28 cellular contexts compared by ENCODE assay signal in genomic region chr10:47325303-47326291, GRCh38. TPM values are rescaled to one million over a fixed set of nuclear protein-coding genes. Genes with fewer than 3 reads are reported as not detected.
DNase-seq lines count a peak whose midpoint lies in the region; ATAC-seq, FAIRE-seq and TF ChIP-seq lines count a peak whose summit lies in the region.
"Had no signal": no experiment of that assay in that cellular context is flagged by ENCODE, and none has a peak within 500 bp of the region (broad histone marks: within the 10 kb centered on the region; RNA-seq: fewer than 3 reads in every experiment).

No MANE protein-coding gene starts in this region.

- POLR2A ChIA-PET in activated CD4-positive, alpha-beta memory T cell treated with anti-CD3 and anti-CD28 coated beads for 36 hours (lab: Charles Lee): no interaction called here
- POLR2A ChIA-PET in activated CD4-positive, alpha-beta memory T cell treated with anti-CD3 and anti-CD28 coated beads, Interleukin-2, amount 10 ng/mL, durations not matched to agents 7 days and 5 days (lab: Charles Lee): no interaction called here

- DNase-seq in activated CD4-positive, alpha-beta memory T cell treated with anti-CD3 and anti-CD28 coated beads for 36 hours: peak; percentile 1
- DNase-seq in activated CD4-positive, alpha-beta memory T cell treated with anti-CD3 and anti-CD28 coated beads, Interleukin-2, amount 10 ng/mL, durations not matched to agents 7 days and 5 days: no peak
- DNase-seq in RWPE2 (ENCODE audit: low spot score) (peak; percentile 36), kidney (peak; percentile 49), transverse colon (peak; percentile 1), immature natural killer cell (no peak), DMS153 treated with DMSO at 0.1 percent for 48 hours (lab: John Stamatoyannopoulos, UW; ENCODE audit: unreplicated experiment) (no peak)
- no peak for DNase-seq in activated CD4-positive, alpha-beta T cell treated with anti-CD3 and anti-CD28 coated beads for 4 hours
- DNase-seq: 8988T, DMS53, GF-D8, HFFc6, NCI-H1092 treated with DMSO at 0.1 percent for 48 hours, NCI-H1436 treated with DMSO at 0.1 percent for 48 hours, NCI-H1930, NCI-H226, NCI-H510A treated with DMSO at 0.1 percent for 48 hours, NCI-H748 treated with DMSO at 0.1 percent for 48 hours, RPMI8226, SHP77 treated with DMSO at 0.1 percent for 48 hours had no signal

- TF ChIP-seq POLR2A in transverse colon (IDR thresholded peaks at IDR 0.05): no peak

- FAIRE-seq in kidney (lab: Jason Lieb, UNC): no peak
- FAIRE-seq: H54 had no signal

- H3K9me3 ChIP-seq in RWPE2 (ENCODE audit: severe bottlenecking) (no peaks in the 10 kb centered on the region), kidney (ENCODE audit: control insufficient read depth in 1 of 2, low read length in 2 of 2) (no peaks in the 10 kb centered on the region), transverse colon (no peaks in the 10 kb centered on the region)

- no peaks in the 10 kb centered on the region for H3K36me3 Mint-ChIP-seq in activated CD4-positive, alpha-beta memory T cell treated with anti-CD3 and anti-CD28 coated beads for 36 hours
- no peaks in the 10 kb centered on the region for H3K36me3 Mint-ChIP-seq in activated CD4-positive, alpha-beta memory T cell treated with anti-CD3 and anti-CD28 coated beads, Interleukin-2, amount 10 ng/mL, durations not matched to agents 7 days and 5 days (ENCODE audit: low read depth)
- H3K36me3 Mint-ChIP-seq in immature natural killer cell: no peaks in the 10 kb centered on the region

- no peak for TF ChIP-seq CTCF in RWPE2 (IDR thresholded peaks at IDR 0.05; ENCODE audit: poor library complexity, severe bottlenecking)
- no peak for TF ChIP-seq CTCF in kidney (IDR thresholded peaks at IDR 0.05; ENCODE audit: borderline replicate concordance, extremely low read depth, insufficient read depth)
- no peak for TF ChIP-seq CTCF in transverse colon (IDR thresholded peaks at IDR 0.05)

- no peak overlapping the region for H3K27ac Mint-ChIP-seq in activated CD4-positive, alpha-beta memory T cell treated with anti-CD3 and anti-CD28 coated beads for 36 hours
- no peak overlapping the region for H3K27ac Mint-ChIP-seq in activated CD4-positive, alpha-beta memory T cell treated with anti-CD3 and anti-CD28 coated beads, Interleukin-2, amount 10 ng/mL, durations not matched to agents 7 days and 5 days
- peak overlapping the region in 1 of 6 donors; percentile 28 for H3K27ac Mint-ChIP-seq in immature natural killer cell
- H3K27ac Mint-ChIP-seq: HFFc6 had no signal

- H3K4me1 ChIP-seq in RWPE2 (ENCODE audit: insufficient read depth, poor library complexity, severe bottlenecking) (no peaks in the 10 kb centered on the region), kidney (ENCODE audit: control insufficient read depth in 1 of 2, insufficient read depth in 1 of 2, low read depth in 1 of 2, low read length in 2 of 2) (peaks cover 0 to 3% of the 10 kb centered on the region in 2 donors), transverse colon (peaks cover 0 to 7% (median 6%) of the 10 kb centered on the region in 4 donors)

- in situ Hi-C loops in transverse colon (cut with MboI; ENCODE audit: low pct_ligation_motif_present in 1 of 4, low pct_unique_long_range_greater_than_20kb in 1 of 4, low sequenced_read_pairs in 3 of 4): no loop called here

- H3K27ac ChIP-seq in RWPE2 (ENCODE audit: poor library complexity, severe bottlenecking) (no peak overlapping the region), kidney (ENCODE audit: low read depth in 2 of 2, low read length in 2 of 2) (no peak overlapping the region), transverse colon (no peak overlapping the region)
- H3K27ac ChIP-seq: C4-2B, HL-60, KMS-11, PC-9, SK-N-MC had no signal

- no peak overlapping the region for H3K4me3 ChIP-seq in RWPE2 (ENCODE audit: severe bottlenecking)
- H3K4me3 ChIP-seq in kidney (ENCODE audit: low read length in 2 of 2): no peak overlapping the region
- no peak overlapping the region for H3K4me3 ChIP-seq in transverse colon
- H3K4me3 ChIP-seq: PC-9, SK-N-MC had no signal

- no peaks in the 10 kb centered on the region for H3K36me3 ChIP-seq in RWPE2 (ENCODE audit: low read depth)
- H3K36me3 ChIP-seq in kidney (ENCODE audit: control insufficient read depth in 1 of 2, insufficient read depth in 2 of 2, low read length in 2 of 2): no peaks in the 10 kb centered on the region
- H3K36me3 ChIP-seq in transverse colon: no peaks in the 10 kb centered on the region

- no peak for TF ChIP-seq EP300 in transverse colon (IDR thresholded peaks at IDR 0.05; ENCODE audit: low read depth)

- ATAC-seq in RWPE2 (ENCODE audit: low read depth): no peak

- H3K4me3 Mint-ChIP-seq in activated CD4-positive, alpha-beta memory T cell treated with anti-CD3 and anti-CD28 coated beads for 36 hours: no peak overlapping the region
- H3K4me3 Mint-ChIP-seq in activated CD4-positive, alpha-beta memory T cell treated with anti-CD3 and anti-CD28 coated beads, Interleukin-2, amount 10 ng/mL, durations not matched to agents 7 days and 5 days: no peak overlapping the region
- no peak overlapping the region for H3K4me3 Mint-ChIP-seq in immature natural killer cell
- H3K4me3 Mint-ChIP-seq: HFFc6 had no signal

- WGBS in transverse colon (ENCODE audit: low coverage in 1 of 2), 2 donors: 90 to 93% methylated on average over 15 to 30 of the region's 30 CpGs

- no peaks in the 10 kb centered on the region for H3K4me1 Mint-ChIP-seq in activated CD4-positive, alpha-beta memory T cell treated with anti-CD3 and anti-CD28 coated beads for 36 hours (ENCODE audit: low read depth)
- H3K4me1 Mint-ChIP-seq in activated CD4-positive, alpha-beta memory T cell treated with anti-CD3 and anti-CD28 coated beads, Interleukin-2, amount 10 ng/mL, durations not matched to agents 7 days and 5 days: no peaks in the 10 kb centered on the region
- no peaks in the 10 kb centered on the region for H3K4me1 Mint-ChIP-seq in immature natural killer cell

- no peak overlapping the region for H3K9ac ChIP-seq in kidney (ENCODE audit: low read length in 2 of 2)
- H3K9ac ChIP-seq: KMS-11 had no signal

- H3K27me3 Mint-ChIP-seq in activated CD4-positive, alpha-beta memory T cell treated with anti-CD3 and anti-CD28 coated beads for 36 hours: peaks cover 8% of the 10 kb centered on the region
- H3K27me3 Mint-ChIP-seq in activated CD4-positive, alpha-beta memory T cell treated with anti-CD3 and anti-CD28 coated beads, Interleukin-2, amount 10 ng/mL, durations not matched to agents 7 days and 5 days: peaks cover 2% of the 10 kb centered on the region
- peaks cover 2 to 3% (median 3%) of the 10 kb centered on the region in 3 donors for H3K27me3 Mint-ChIP-seq in immature natural killer cell (ENCODE audit: low read depth in 3 of 3)

- CTCF ChIA-PET in activated CD4-positive, alpha-beta memory T cell treated with anti-CD3 and anti-CD28 coated beads for 36 hours (lab: Charles Lee): no interaction called here
- CTCF ChIA-PET in activated CD4-positive, alpha-beta memory T cell treated with anti-CD3 and anti-CD28 coated beads, Interleukin-2, amount 10 ng/mL, durations not matched to agents 7 days and 5 days (lab: Charles Lee): no interaction called here

- no peaks in the 10 kb centered on the region for H3K9me3 Mint-ChIP-seq in activated CD4-positive, alpha-beta memory T cell treated with anti-CD3 and anti-CD28 coated beads for 36 hours
- H3K9me3 Mint-ChIP-seq in activated CD4-positive, alpha-beta memory T cell treated with anti-CD3 and anti-CD28 coated beads, Interleukin-2, amount 10 ng/mL, durations not matched to agents 7 days and 5 days: peaks cover 8% of the 10 kb centered on the region
- no peaks in the 10 kb centered on the region for H3K9me3 Mint-ChIP-seq in immature natural killer cell
- H3K9me3 Mint-ChIP-seq: HFFc6 had no signal

- H3K27me3 ChIP-seq in RWPE2 (ENCODE audit: insufficient read depth, poor library complexity, severe bottlenecking): no peaks in the 10 kb centered on the region
- H3K27me3 ChIP-seq in transverse colon: no peaks in the 10 kb centered on the region

- intact Hi-C loops in activated CD4-positive, alpha-beta memory T cell treated with anti-CD3 and anti-CD28 coated beads for 36 hours (cut with micrococcal nuclease): no loop called here
- intact Hi-C loops in kidney (cut with DNase I): no loop called here
- intact Hi-C loops in transverse colon (cut with DNase I; ENCODE audit: low total_unique reads): no loop called here

RNA-seq across cellular contexts. Expression of gene GDF2, which starts 3.3 kb away (rescaled TPM):
- not detected for total RNA-seq in activated CD4-positive, alpha-beta memory T cell treated with anti-CD3 and anti-CD28 coated beads for 36 hours
- total RNA-seq in activated CD4-positive, alpha-beta memory T cell treated with anti-CD3 and anti-CD28 coated beads, Interleukin-2, amount 10 ng/mL, durations not matched to agents 7 days and 5 days: not detected
- total RNA-seq in kidney (not detected), transverse colon (not detected)
- polyA plus RNA-seq in kidney (ENCODE audit: insufficient read depth, low read depth, low replicate concordance) (not detected), immature natural killer cell (not detected)
- total RNA-seq: HFFc6, HT-29, PC-9 had no signal
- polyA plus RNA-seq: AG04450 had no signal

RNA-seq across cellular contexts. Expression of gene RBP3, which starts 22.6 kb away (rescaled TPM):
- not detected for total RNA-seq in activated CD4-positive, alpha-beta memory T cell treated with anti-CD3 and anti-CD28 coated beads for 36 hours
- total RNA-seq in activated CD4-positive, alpha-beta memory T cell treated with anti-CD3 and anti-CD28 coated beads, Interleukin-2, amount 10 ng/mL, durations not matched to agents 7 days and 5 days: not detected
- total RNA-seq in kidney: not detected
- polyA plus RNA-seq in kidney (ENCODE audit: insufficient read depth, low read depth, low replicate concordance): not detected
- total RNA-seq in transverse colon: not detected
- not detected for polyA plus RNA-seq in immature natural killer cell
- total RNA-seq: HFFc6, PC-9 had no signal
- polyA plus RNA-seq: AG04450 had no signal

RNA-seq across cellular contexts. Expression of gene GDF10, which starts 25.6 kb away (rescaled TPM):
- total RNA-seq in activated CD4-positive, alpha-beta memory T cell treated with anti-CD3 and anti-CD28 coated beads for 36 hours: under 1 TPM; 0.50 to 0.56 TPM
- not detected for total RNA-seq in activated CD4-positive, alpha-beta memory T cell treated with anti-CD3 and anti-CD28 coated beads, Interleukin-2, amount 10 ng/mL, durations not matched to agents 7 days and 5 days
- total RNA-seq in kidney: 1.1 TPM
- not detected for polyA plus RNA-seq in kidney (ENCODE audit: insufficient read depth, low read depth, low replicate concordance)
- total RNA-seq in transverse colon: 1 to 10 TPM in 1 of 4 donors, under 1 TPM in 2, not detected in 1; 0.79 to 1.2 (median 1.00) TPM
- not detected for polyA plus RNA-seq in immature natural killer cell
- total RNA-seq: HFFc6, HT-29, PC-9 had no signal

RNA-seq across cellular contexts. Expression of gene ZNF488, which starts 58.5 kb away (rescaled TPM):
- total RNA-seq in activated CD4-positive, alpha-beta memory T cell treated with anti-CD3 and anti-CD28 coated beads for 36 hours: under 1 TPM; 0.27 to 0.38 TPM
- under 1 TPM; 0.08 to 0.10 TPM for total RNA-seq in activated CD4-positive, alpha-beta memory T cell treated with anti-CD3 and anti-CD28 coated beads, Interleukin-2, amount 10 ng/mL, durations not matched to agents 7 days and 5 days
- total RNA-seq in kidney: 0.09 TPM
- 4.0 TPM for polyA plus RNA-seq in kidney (ENCODE audit: insufficient read depth, low read depth, low replicate concordance)
- under 1 TPM in 2 of 4 donors, not detected in 2; 0.41 to 0.80 TPM for total RNA-seq in transverse colon
- not detected for polyA plus RNA-seq in immature natural killer cell

Comparison
In these comparisons a context has a peak if more than half of its experiments do, and no peak if none do; other contexts are left out.
1. DNase-seq: peak in activated CD4-positive, alpha-beta memory T cell treated with anti-CD3 and anti-CD28 coated beads for 36 hours (single experiment), RWPE2 (single experiment), kidney (single experiment) and transverse colon (single experiment); none in activated CD4-positive, alpha-beta memory T cell treated with anti-CD3 and anti-CD28 coated beads, Interleukin-2, amount 10 ng/mL, durations not matched to agents 7 days and 5 days (single experiment), immature natural killer cell (0 of 3), DMS153 treated with DMSO at 0.1 percent for 48 hours (single experiment) and activated CD4-positive, alpha-beta T cell treated with anti-CD3 and anti-CD28 coated beads for 4 hours (0 of 2).